22 cellular contexts compared by ENCODE assay signal in genomic region chr15:31258260-31258659, GRCh38.
DNase-seq lines count a peak whose midpoint lies in the region; ATAC-seq, FAIRE-seq and TF ChIP-seq lines count a peak whose summit lies in the region.
"Had no signal": no experiment of that assay in that cellular context is flagged by ENCODE, and none has a peak within 500 bp of the region (broad histone marks: within the 10 kb centered on the region; RNA-seq: fewer than 3 reads in every experiment).

No MANE protein-coding gene starts in this region.

- H3K9me3 Mint-ChIP-seq in central memory CD8-positive, alpha-beta T cell: peaks cover 6% of the 10 kb centered on the region
- peaks cover 3 to 5% of the 10 kb centered on the region in 2 donors for H3K9me3 Mint-ChIP-seq in natural killer cell
- no peaks in the 10 kb centered on the region for H3K9me3 Mint-ChIP-seq in activated naive CD8-positive, alpha-beta T cell treated with anti-CD3 and anti-CD28 coated beads, Interleukin-2, amount 50 U/mL, for 24 hours
- H3K9me3 Mint-ChIP-seq: CD4-positive, CD25-positive, alpha-beta regulatory T cell; CD8-positive, alpha-beta T cell had no signal

- TF ChIP-seq CTCF in Loucy (conservative IDR thresholded peaks at IDR 0.05; ENCODE audit: low read length) (0 out of 2 replicates have a peak, but pooled peaks have one; percentile 14), natural killer cell (IDR thresholded peaks at IDR 0.05) (no peak), ovary (IDR thresholded peaks at IDR 0.05) (no peak)

- peak; percentile 26 for FAIRE-seq in GM18507 (lab: Jason Lieb, UNC)
- FAIRE-seq: A204.1, G401.6, H54 had no signal

- peaks cover 27% of the 10 kb centered on the region for H3K4me1 ChIP-seq in Loucy (ENCODE audit: insufficient read depth, low read length, poor library complexity, severe bottlenecking)
- H3K4me1 ChIP-seq in ovary (ENCODE audit: insufficient read depth): no peaks in the 10 kb centered on the region
- H3K4me1 ChIP-seq: Caco-2, HAP-1 had no signal

- H3K36me3 Mint-ChIP-seq in central memory CD8-positive, alpha-beta T cell (ENCODE audit: insufficient read depth): peaks cover 3% of the 10 kb centered on the region
- H3K36me3 Mint-ChIP-seq in natural killer cell: no peaks in the 10 kb centered on the region
- no peaks in the 10 kb centered on the region for H3K36me3 Mint-ChIP-seq in activated naive CD8-positive, alpha-beta T cell treated with anti-CD3 and anti-CD28 coated beads, Interleukin-2, amount 50 U/mL, for 24 hours (ENCODE audit: low read depth)
- H3K36me3 Mint-ChIP-seq: CD4-positive, CD25-positive, alpha-beta regulatory T cell; CD8-positive, alpha-beta T cell had no signal

- H3K9me3 ChIP-seq in Loucy (ENCODE audit: insufficient read depth, low read depth, low read length) (no peaks in the 10 kb centered on the region), ovary (no peaks in the 10 kb centered on the region)
- H3K9me3 ChIP-seq: BLaER1, Caco-2, HAP-1 had no signal

- DNase-seq in GM18507 (ENCODE audit: extremely low spot score, insufficient read length, low read depth) (no peak), natural killer cell (no peak), caudate nucleus (lab: John Stamatoyannopoulos, UW) (no peak), NAMALWA (ENCODE audit: low spot score) (no peak), ovary (no peak)
- DNase-seq in central memory CD8-positive, alpha-beta T cell (ENCODE audit: low spot score in 2 of 2): no peak
- no peak for DNase-seq in activated naive CD8-positive, alpha-beta T cell treated with anti-CD3 and anti-CD28 coated beads, Interleukin-2, amount 50 U/mL, for 24 hours
- DNase-seq: Caco-2; CD4-positive, CD25-positive, alpha-beta regulatory T cell; CD8-positive, alpha-beta T cell; DMS153; DND-41; GOT3 had no signal

- H4K20me1 ChIP-seq in Loucy (ENCODE audit: insufficient read depth, low read length, poor library complexity, severe bottlenecking): no peaks in the 10 kb centered on the region

- no peak overlapping the region for H3K4me2 ChIP-seq in Loucy (ENCODE audit: low read depth, low read length, poor library complexity, severe bottlenecking)
- H3K4me2 ChIP-seq: BLaER1 had no signal

- H3K27ac ChIP-seq in caudate nucleus (ENCODE audit: low read depth, low read length) (no peak overlapping the region), ovary (no peak overlapping the region)
- H3K27ac ChIP-seq: 22Rv1, BLaER1, C4-2B had no signal

- H3K27me3 Mint-ChIP-seq in central memory CD8-positive, alpha-beta T cell: no peaks in the 10 kb centered on the region
- H3K27me3 Mint-ChIP-seq in natural killer cell (ENCODE audit: low read depth in 2 of 2): no peaks in the 10 kb centered on the region
- no peaks in the 10 kb centered on the region for H3K27me3 Mint-ChIP-seq in activated naive CD8-positive, alpha-beta T cell treated with anti-CD3 and anti-CD28 coated beads, Interleukin-2, amount 50 U/mL, for 24 hours
- H3K27me3 Mint-ChIP-seq: B cell had no signal

- H3K36me3 ChIP-seq in Loucy (ENCODE audit: insufficient read depth, low read length) (no peaks in the 10 kb centered on the region), ovary (no peaks in the 10 kb centered on the region)
- H3K36me3 ChIP-seq: BLaER1, HAP-1 had no signal

- WGBS in ovary, 3 donors: 89 to 93% (median 91%) methylated on average over 2 of the region's 2 CpGs

- H3K4me3 Mint-ChIP-seq in central memory CD8-positive, alpha-beta T cell: no peak overlapping the region
- H3K4me3 Mint-ChIP-seq in natural killer cell: peak overlapping the region; percentile 13
- no peak overlapping the region for H3K4me3 Mint-ChIP-seq in activated naive CD8-positive, alpha-beta T cell treated with anti-CD3 and anti-CD28 coated beads, Interleukin-2, amount 50 U/mL, for 24 hours
- H3K4me3 Mint-ChIP-seq: B cell; CD4-positive, CD25-positive, alpha-beta regulatory T cell; CD8-positive, alpha-beta T cell had no signal

- H3K27me3 ChIP-seq in Loucy (ENCODE audit: insufficient read depth, low read length, poor library complexity, severe bottlenecking): no peaks in the 10 kb centered on the region
- no peaks in the 10 kb centered on the region for H3K27me3 ChIP-seq in ovary
- H3K27me3 ChIP-seq: BLaER1 had no signal

- no peak overlapping the region for H3K4me3 ChIP-seq in Loucy (ENCODE audit: low read length, poor library complexity, severe bottlenecking)
- no peak overlapping the region for H3K4me3 ChIP-seq in ovary
- H3K4me3 ChIP-seq: BLaER1, HAP-1 had no signal

- TF ChIP-seq POLR2A in ovary (IDR thresholded peaks at IDR 0.05): no peak

- H3K4me1 Mint-ChIP-seq in central memory CD8-positive, alpha-beta T cell: peaks cover 58% of the 10 kb centered on the region
- peaks cover 55 to 76% of the 10 kb centered on the region in 2 donors for H3K4me1 Mint-ChIP-seq in natural killer cell
- peaks cover 61% of the 10 kb centered on the region for H3K4me1 Mint-ChIP-seq in activated naive CD8-positive, alpha-beta T cell treated with anti-CD3 and anti-CD28 coated beads, Interleukin-2, amount 50 U/mL, for 24 hours

- H3F3A ChIP-seq in Loucy (ENCODE audit: low read depth): no peaks in the 10 kb centered on the region

- no peak for TF ChIP-seq EP300 in ovary (IDR thresholded peaks at IDR 0.05)

- H3K27ac Mint-ChIP-seq in central memory CD8-positive, alpha-beta T cell (ENCODE audit: low read depth): peak overlapping the region; percentile 42
- peak overlapping the region; percentile 56 to 58 for H3K27ac Mint-ChIP-seq in natural killer cell
- H3K27ac Mint-ChIP-seq in activated naive CD8-positive, alpha-beta T cell treated with anti-CD3 and anti-CD28 coated beads, Interleukin-2, amount 50 U/mL, for 24 hours: no peak overlapping the region
- H3K27ac Mint-ChIP-seq: B cell; CD8-positive, alpha-beta T cell had no signal

- intact Hi-C loops in natural killer cell (cut with micrococcal nuclease): no loop called here
- intact Hi-C loops in ovary (cut with DNase I): no loop called here

- no peak for ATAC-seq in central memory CD8-positive, alpha-beta T cell (replicated peaks; ENCODE audit: extremely low read depth, poor library complexity, severe bottlenecking)
- peak; percentile 43 to 79 (median 62) for ATAC-seq in natural killer cell
- no peak for ATAC-seq in activated naive CD8-positive, alpha-beta T cell treated with anti-CD3 and anti-CD28 coated beads, Interleukin-2, amount 50 U/mL, for 24 hours
- ATAC-seq: CD8-positive, alpha-beta T cell had no signal

- no peaks in the 10 kb centered on the region for H3K9me2 ChIP-seq in Loucy (replicated peaks; ENCODE audit: low read depth, low read length)

- H2AFZ ChIP-seq in Loucy (ENCODE audit: low read length): no peak overlapping the region

- no peaks in the 10 kb centered on the region for H3K79me2 ChIP-seq in Loucy (ENCODE audit: insufficient read depth, low read length)

- H3K9ac ChIP-seq in Loucy (ENCODE audit: low read depth, low read length, poor library complexity, severe bottlenecking): no peak overlapping the region
- H3K9ac ChIP-seq: BLaER1 had no signal

Comparison
In these comparisons a context has a peak if more than half of its experiments do, and no peak if none do; other contexts are left out.
1. ATAC-seq: peak in natural killer cell (3 of 3); none in central memory CD8-positive, alpha-beta T cell (single experiment) and activated naive CD8-positive, alpha-beta T cell treated with anti-CD3 and anti-CD28 coated beads, Interleukin-2, amount 50 U/mL, for 24 hours (single experiment).